Comparison of ENCODE assay signal across 8 cellular contexts in the genomic region with DNA sequence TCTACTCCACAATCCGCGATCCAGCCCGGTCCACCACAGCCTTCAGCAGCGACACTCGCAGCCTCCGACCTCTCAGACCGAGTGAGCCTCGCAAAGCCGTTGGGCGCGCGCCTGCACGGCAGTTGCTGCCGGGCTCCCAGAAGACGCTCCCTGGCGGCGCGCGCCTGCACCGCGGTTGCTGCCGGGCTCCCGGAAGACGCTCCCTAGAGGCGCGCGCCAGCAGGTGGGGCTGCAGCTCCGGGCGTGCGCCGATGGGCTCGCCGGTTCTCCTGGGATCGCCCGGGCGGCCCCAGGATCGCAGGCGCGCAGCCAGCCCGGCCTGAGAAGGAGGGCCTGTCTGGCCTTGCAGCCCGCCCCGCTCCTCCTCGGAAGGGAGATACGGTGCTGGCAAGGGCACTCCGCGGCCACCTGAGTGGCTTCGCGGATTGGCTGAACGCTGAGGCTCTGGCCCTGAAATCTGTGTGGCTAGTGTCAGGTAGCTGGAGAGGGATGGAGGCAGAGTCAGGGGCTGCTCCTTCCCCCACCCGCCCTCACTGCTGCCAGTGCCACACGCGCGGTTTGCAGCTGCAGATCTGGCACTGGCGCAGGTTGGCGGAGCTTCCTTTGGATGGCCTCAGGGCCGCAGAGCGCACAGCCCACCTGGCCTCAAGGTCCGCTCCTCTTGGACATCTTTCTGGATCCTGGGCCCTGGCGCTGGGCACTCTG.
DNase-seq lines count a peak whose midpoint lies in the region; ATAC-seq and TF ChIP-seq lines count a peak whose summit lies in the region.
"Not testable (repeated sequence)": the region's sequence is repeated elsewhere in the genome, so short reads cannot be mapped to it uniquely, and the experiment has no call there.

No MANE protein-coding gene starts in this region.

- not testable (repeated sequence) for H3K27me3 Mint-ChIP-seq in GM23338 (ENCODE audit: insufficient read depth, low read depth, poor library complexity); activated B cell treated with CpG ODN at 0.5 μM for 24 hours; MCF 10A (ENCODE audit: insufficient read depth, unreplicated experiment)

- DNase-seq in GM23338 (ENCODE audit: low spot score), result peak; percentile 71
- DNase-seq in activated B cell treated with CpG ODN at 0.5 μM for 24 hours, result peak; percentile 24
- peak; percentile 63 for DNase-seq in MCF 10A (ENCODE audit: unreplicated experiment)
- peak; percentile 47 for DNase-seq in left ventricle myocardium inferior
- peak; percentile 76 for DNase-seq in posterior vena cava (ENCODE audit: low spot score)
- peak; percentile 71 to 76 for DNase-seq in thyroid gland

- H3K9me2 ChIP-seq in GM23338 (ENCODE audit: insufficient read depth), result not testable (repeated sequence)

- not testable (repeated sequence) for H3K36me3 Mint-ChIP-seq in GM23338 (ENCODE audit: low read depth); activated B cell treated with CpG ODN at 0.5 μM for 24 hours (ENCODE audit: low read depth); MCF 10A (ENCODE audit: insufficient read depth, unreplicated experiment)

- intact Hi-C loops in activated B cell treated with CpG ODN at 0.5 μM for 24 hours (cut with micrococcal nuclease); MCF 10A (cut with micrococcal nuclease); left ventricle myocardium inferior (cut with micrococcal nuclease); posterior vena cava (cut with DNase I); thyroid gland (cut with DNase I): not testable (repeated sequence)

- not testable (repeated sequence) for H3K9me3 ChIP-seq in left ventricle myocardium inferior (replicated peaks); thyroid gland

- H3K79me2 ChIP-seq in GM23338 (replicated peaks; ENCODE audit: insufficient read depth), result not testable (repeated sequence)

- BruUV-seq in MCF 10A (replicated peaks; lab: Mats Ljungman, UMichigan), result not testable (repeated sequence)

- H3K27me3 ChIP-seq in GM23338 (ENCODE audit: insufficient read depth), result peaks cover 13% of the 10 kb centered on the region
- not testable (repeated sequence) for H3K27me3 ChIP-seq in left ventricle myocardium inferior (ENCODE audit: low read depth); thyroid gland

- H3K4me1 Mint-ChIP-seq in GM23338; activated B cell treated with CpG ODN at 0.5 μM for 24 hours; MCF 10A (ENCODE audit: insufficient read depth, unreplicated experiment): not testable (repeated sequence)

- peak overlapping the region; percentile 51; the same call in 1 of the 2 replicates for H3K4me3 ChIP-seq in GM23338
- peak overlapping the region; percentile 65 for H3K4me3 ChIP-seq in left ventricle myocardium inferior
- not testable (repeated sequence) for H3K4me3 ChIP-seq in thyroid gland (replicated peaks in 1 of 3)

- H3K4me1 ChIP-seq in GM23338 (ENCODE audit: insufficient read depth); left ventricle myocardium inferior; thyroid gland: not testable (repeated sequence)

- ATAC-seq in GM23338 (peak; percentile 100), HG03558 (IDR thresholded peaks at IDR 0.05; ENCODE audit: extremely low read depth, unreplicated experiment) (peak; percentile 99), activated B cell treated with CpG ODN at 0.5 μM for 24 hours (ENCODE audit: low read depth) (peak; percentile 94)

- TF ChIP-seq POLR2A in thyroid gland (IDR thresholded peaks at IDR 0.05), result not testable (repeated sequence)

- POLR2A ChIA-PET in activated B cell treated with CpG ODN at 0.5 μM for 24 hours (lab: Charles Lee); MCF 10A (lab: Yijun Ruan, JAX): not testable (repeated sequence)

- no CpG with 5 or more reads among the region's 59 CpGs for WGBS in thyroid gland, 2 donors

- H4K20me1 ChIP-seq in GM23338 (replicated peaks; ENCODE audit: insufficient read depth), result not testable (repeated sequence)

- not testable (repeated sequence) for H2AFZ ChIP-seq in GM23338

- peak overlapping the region; percentile 71; the same call in 1 of the 2 replicates for H3K4me2 ChIP-seq in GM23338

- H3K4me3 Mint-ChIP-seq in GM23338; activated B cell treated with CpG ODN at 0.5 μM for 24 hours; MCF 10A (ENCODE audit: unreplicated experiment): not testable (repeated sequence)

- CTCF ChIA-PET in activated B cell treated with CpG ODN at 0.5 μM for 24 hours (lab: Charles Lee); MCF 10A (lab: Yijun Ruan, JAX): not testable (repeated sequence)

- not testable (repeated sequence) for H3K27ac Mint-ChIP-seq in GM23338; activated B cell treated with CpG ODN at 0.5 μM for 24 hours; MCF 10A (ENCODE audit: low read depth, unreplicated experiment)

- H3K9me3 Mint-ChIP-seq in GM23338; activated B cell treated with CpG ODN at 0.5 μM for 24 hours; MCF 10A (ENCODE audit: unreplicated experiment): not testable (repeated sequence)

- H3K36me3 ChIP-seq in GM23338 (ENCODE audit: insufficient read depth); left ventricle myocardium inferior; thyroid gland: not testable (repeated sequence)

- not testable (repeated sequence) for H3F3A ChIP-seq in GM23338 (replicated peaks; ENCODE audit: low read depth)

- not testable (repeated sequence) for H3K27ac ChIP-seq in GM23338 (ENCODE audit: low read depth); left ventricle myocardium inferior (replicated peaks); thyroid gland

- TF ChIP-seq CTCF in GM12874 (IDR thresholded peaks at IDR 0.05; ENCODE audit: insufficient read depth, low read depth, low read length) (peak; percentile 47), GM23338 (conservative IDR thresholded peaks at IDR 0.05; ENCODE audit: low read depth in 2 of 2) (peak; percentile 10 to 63; a peak in 2 of 4 replicates), MCF 10A (IDR thresholded peaks at IDR 0.05; ENCODE audit: unreplicated experiment) (peak; percentile 43), left ventricle myocardium inferior (IDR thresholded peaks at IDR 0.05; ENCODE audit: borderline replicate concordance) (peak; percentile 45), thyroid gland (IDR thresholded peaks at IDR 0.05) (peak in 3 of 6 experiments; percentile 10 to 47 (median 38))
- not testable (repeated sequence) for TF ChIP-seq CTCF in activated B cell treated with CpG ODN at 0.5 μM for 24 hours (IDR thresholded peaks at IDR 0.05)

Comparison
In these comparisons a context has a peak if more than half of its experiments do, and no peak if none do; other contexts are left out.
1. DNase-seq: peak in every context shown above with its lines; median percentile 76 in posterior vena cava; 74 in thyroid gland; 71 in GM23338; 63 in MCF 10A; 47 in left ventricle myocardium inferior; 24 in activated B cell treated with CpG ODN at 0.5 μM for 24 hours.